Comparison of ENCODE assay signal across 1 cellular context in genomic region chr1:245788269-245788668, GRCh38.
TF ChIP-seq lines count a peak whose summit lies in the region.

No MANE protein-coding gene starts in this region.

TF ChIP-seq in H1, 55 proteins besides CTCF, POLR2A, EP300 and RAD21 (continued from another document):
- TF ChIP-seq FOSL1 (IDR thresholded peaks at IDR 0.05; ENCODE audit: insufficient read depth, low read depth, low read length): no peak
- no peak for TF ChIP-seq RBBP5 (IDR thresholded peaks at IDR 0.05; ENCODE audit: borderline replicate concordance, low read depth, low read length)
- no peak for TF ChIP-seq RNF2 (IDR thresholded peaks at IDR 0.05; ENCODE audit: borderline replicate concordance, low read depth, low read length, missing control alignments, poor library complexity, severe bottlenecking)
- TF ChIP-seq ATF2 (IDR thresholded peaks at IDR 0.05; ENCODE audit: low read length): no peak
- TF ChIP-seq JUND (IDR thresholded peaks at IDR 0.05; ENCODE audit: low read length): no peak
- no peak for TF ChIP-seq SRF (IDR thresholded peaks at IDR 0.05; ENCODE audit: low read depth, low read length)
